In genomic region chr19:56015756-56016155, GRCh38 we compare ENCODE assay signal across 21 cellular contexts. TPM values are rescaled to one million over a fixed set of nuclear protein-coding genes. Genes with fewer than 3 reads are reported as not detected.
DNase-seq lines count a peak whose midpoint lies in the region; ATAC-seq and TF ChIP-seq lines count a peak whose summit lies in the region.
"Had no signal": no experiment of that assay in that cellular context is flagged by ENCODE, and none has a peak within 500 bp of the region (broad histone marks: within the 10 kb centered on the region; RNA-seq: fewer than 3 reads in every experiment).

No MANE protein-coding gene starts in this region.

- DNase-seq in EH (ENCODE audit: low read depth) = peak; percentile 2
- peak; percentile 3 for DNase-seq in OCI-M2 (lab: John Stamatoyannopoulos, UW; ENCODE audit: unreplicated experiment)
- DNase-seq in fibroblast of pulmonary artery (ENCODE audit: low read depth) = peak; percentile 7
- DNase-seq in NCI-H2107 treated with DMSO at 0.1 percent for 48 hours (lab: John Stamatoyannopoulos, UW; ENCODE audit: unreplicated experiment) = no peak
- DNase-seq in activated CD4-positive, alpha-beta T cell treated with anti-CD3 and anti-CD28 coated beads, Interleukin-2, amount 10 ng/mL, durations not matched to agents 24 days and 14 days = no peak
- DNase-seq in GM13976 (ENCODE audit: low spot score) = no peak
- DNase-seq in naive thymus-derived CD4-positive, alpha-beta T cell = no peak
- DNase-seq: activated gamma-delta T cell, colonic mucosa, EL, NCI-H1436, NCI-H446 had no signal

- no peaks in the 10 kb centered on the region for H3K36me3 Mint-ChIP-seq in activated CD4-positive, alpha-beta T cell treated with anti-CD3 and anti-CD28 coated beads, Interleukin-2, amount 10 ng/mL, durations not matched to agents 24 days and 14 days (ENCODE audit: low read depth)
- peaks cover 0 to 16% (median 0%) of the 10 kb centered on the region in 5 donors for H3K36me3 Mint-ChIP-seq in naive thymus-derived CD4-positive, alpha-beta T cell
- H3K36me3 Mint-ChIP-seq: memory B cell had no signal

- no peak for ATAC-seq in naive thymus-derived CD4-positive, alpha-beta T cell

- POLR2A ChIA-PET in naive thymus-derived CD4-positive, alpha-beta T cell (lab: Charles Lee) = no interaction called here

- TF ChIP-seq EP300 in Ishikawa (IDR thresholded peaks at IDR 0.05; ENCODE audit: borderline replicate concordance) = no peak

- no peaks in the 10 kb centered on the region for H3K4me1 Mint-ChIP-seq in activated CD4-positive, alpha-beta T cell treated with anti-CD3 and anti-CD28 coated beads, Interleukin-2, amount 10 ng/mL, durations not matched to agents 24 days and 14 days
- no peaks in the 10 kb centered on the region for H3K4me1 Mint-ChIP-seq in naive thymus-derived CD4-positive, alpha-beta T cell
- H3K4me1 Mint-ChIP-seq: memory B cell, neural crest cell had no signal

- in situ Hi-C loops in GM13976 (cut with MboI; ENCODE audit: low sequenced_read_pairs, unreplicated experiment) = no loop called here

- no peaks in the 10 kb centered on the region for H3K36me3 ChIP-seq in naive thymus-derived CD4-positive, alpha-beta T cell (ENCODE audit: control insufficient read depth in 2 of 3, insufficient read depth in 3 of 3, low read length in 3 of 3)
- H3K36me3 ChIP-seq: ascending aorta, colonic mucosa had no signal

- intact Hi-C loops in activated CD4-positive, alpha-beta T cell treated with anti-CD3 and anti-CD28 coated beads, Interleukin-2, amount 10 ng/mL, durations not matched to agents 24 days and 14 days (cut with micrococcal nuclease) = no loop called here
- intact Hi-C loops in naive thymus-derived CD4-positive, alpha-beta T cell (cut with micrococcal nuclease) = no loop called here

- H3K27ac Mint-ChIP-seq in activated CD4-positive, alpha-beta T cell treated with anti-CD3 and anti-CD28 coated beads, Interleukin-2, amount 10 ng/mL, durations not matched to agents 24 days and 14 days = no peak overlapping the region
- H3K27ac Mint-ChIP-seq in naive thymus-derived CD4-positive, alpha-beta T cell = no peak overlapping the region
- H3K27ac Mint-ChIP-seq: memory B cell had no signal

- no peaks in the 10 kb centered on the region for H3K27me3 Mint-ChIP-seq in activated CD4-positive, alpha-beta T cell treated with anti-CD3 and anti-CD28 coated beads, Interleukin-2, amount 10 ng/mL, durations not matched to agents 24 days and 14 days
- peaks cover 0 to 13% (median 8%) of the 10 kb centered on the region in 5 donors for H3K27me3 Mint-ChIP-seq in naive thymus-derived CD4-positive, alpha-beta T cell
- H3K27me3 Mint-ChIP-seq: memory B cell had no signal

- H3K27ac ChIP-seq in naive thymus-derived CD4-positive, alpha-beta T cell (ENCODE audit: low read depth, low read length) = no peak overlapping the region
- H3K27ac ChIP-seq: ascending aorta, colonic mucosa had no signal

- no peaks in the 10 kb centered on the region for H3K4me1 ChIP-seq in naive thymus-derived CD4-positive, alpha-beta T cell (ENCODE audit: control insufficient read depth in 2 of 2, insufficient read depth in 2 of 2, low read length in 2 of 2)
- H3K4me1 ChIP-seq: ascending aorta, colonic mucosa had no signal

- CTCF ChIA-PET in naive thymus-derived CD4-positive, alpha-beta T cell (lab: Charles Lee) = no interaction called here

- H3K9me3 Mint-ChIP-seq in activated CD4-positive, alpha-beta T cell treated with anti-CD3 and anti-CD28 coated beads, Interleukin-2, amount 10 ng/mL, durations not matched to agents 24 days and 14 days = peaks cover 23% of the 10 kb centered on the region
- peaks cover 3 to 79% (median 26%) of the 10 kb centered on the region in 11 donors for H3K9me3 Mint-ChIP-seq in naive thymus-derived CD4-positive, alpha-beta T cell

- no peaks in the 10 kb centered on the region for H3K27me3 ChIP-seq in naive thymus-derived CD4-positive, alpha-beta T cell (ENCODE audit: control insufficient read depth in 2 of 2, insufficient read depth in 2 of 2, low read length in 2 of 2)
- H3K27me3 ChIP-seq: ascending aorta had no signal

- H3K4me3 ChIP-seq in fibroblast of pulmonary artery (replicated peaks; ENCODE audit: low read depth, low read length) = no peak overlapping the region
- H3K4me3 ChIP-seq in naive thymus-derived CD4-positive, alpha-beta T cell (ENCODE audit: low read length) = no peak overlapping the region
- H3K4me3 ChIP-seq: ascending aorta, colonic mucosa had no signal

- TF ChIP-seq RAD21 in Ishikawa (IDR thresholded peaks at IDR 0.05; ENCODE audit: low read depth) = no peak

- peaks cover 0 to 3% (median 0%) of the 10 kb centered on the region in 3 experiments for H3K9me3 ChIP-seq in naive thymus-derived CD4-positive, alpha-beta T cell (ENCODE audit: control insufficient read depth in 2 of 3, low read length in 3 of 3)
- H3K9me3 ChIP-seq: ascending aorta, colonic mucosa had no signal

- H3K4me3 Mint-ChIP-seq in activated CD4-positive, alpha-beta T cell treated with anti-CD3 and anti-CD28 coated beads, Interleukin-2, amount 10 ng/mL, durations not matched to agents 24 days and 14 days = no peak overlapping the region
- no peak overlapping the region for H3K4me3 Mint-ChIP-seq in naive thymus-derived CD4-positive, alpha-beta T cell
- H3K4me3 Mint-ChIP-seq: memory B cell, neural crest cell had no signal

- no peak for TF ChIP-seq CTCF in fibroblast of pulmonary artery (IDR thresholded peaks at IDR 0.05; ENCODE audit: low read length, missing control alignments)
- no peak for TF ChIP-seq CTCF in GM13976 (IDR thresholded peaks at IDR 0.05; ENCODE audit: borderline replicate concordance, control extremely low read depth, extremely low read depth, insufficient read depth, missing control alignments)

TF ChIP-seq in Ishikawa, 13 proteins besides CTCF, POLR2A, EP300 and RAD21:
- TF ChIP-seq CEBPB (IDR thresholded peaks at IDR 0.05) = no peak
- peak; percentile 88 for TF ChIP-seq REST (IDR thresholded peaks at IDR 0.05; ENCODE audit: low read depth)

RNA-seq across cellular contexts. Expression of gene NLRP5, which starts 29.2 kb away (rescaled TPM):
- not detected in 2 replicates for total RNA-seq in activated CD4-positive, alpha-beta T cell treated with anti-CD3 and anti-CD28 coated beads, Interleukin-2, amount 10 ng/mL, durations not matched to agents 24 days and 14 days
- total RNA-seq in naive thymus-derived CD4-positive, alpha-beta T cell = not detected
- not detected for polyA plus RNA-seq in naive thymus-derived CD4-positive, alpha-beta T cell
- total RNA-seq: ascending aorta, colonic mucosa, H1, HT1080, neural crest cell, renal cortical epithelial cell, subcutaneous adipose tissue had no signal
- polyA plus RNA-seq: BJ, H1 had no signal

Comparison
In these comparisons a context has a peak if more than half of its experiments do, and no peak if none do; other contexts are left out.
1. DNase-seq: peak in EH (single experiment), OCI-M2 (single experiment) and fibroblast of pulmonary artery (single experiment); none in NCI-H2107 treated with DMSO at 0.1 percent for 48 hours (single experiment), activated CD4-positive, alpha-beta T cell treated with anti-CD3 and anti-CD28 coated beads, Interleukin-2, amount 10 ng/mL, durations not matched to agents 24 days and 14 days (single experiment), GM13976 (single experiment) and naive thymus-derived CD4-positive, alpha-beta T cell (0 of 9).